ENCODE assay signal across 8 cellular contexts in genomic region chr15:79970921-79971434, GRCh38. TPM values are rescaled to one million over a fixed set of nuclear protein-coding genes. Genes with fewer than 3 reads are reported as not detected.
DNase-seq lines count a peak whose midpoint lies in the region; ATAC-seq and TF ChIP-seq lines count a peak whose summit lies in the region.

BCL2A1 (minus strand) TSS chr15:79971196; CDS start chr15:79971119, 77 bp downstream.

- peak within 1 kb of the TSS; percentile 97 for H3K27ac Mint-ChIP-seq in activated naive CD4-positive, alpha-beta T cell treated with anti-CD3 and anti-CD28 coated beads, Interleukin-2, amount 10 ng/mL, durations not matched to agents 7 days and 5 days
- H3K27ac Mint-ChIP-seq in stimulated activated naive CD8-positive, alpha-beta T cell treated with anti-CD3 and anti-CD28 coated beads, Interleukin-15, Interleukin-2, amounts not matched to agents 100 ng/mL and 50 ng/mL, for 24 hours: peak within 1 kb of the TSS; percentile 98

- H3K4me1 Mint-ChIP-seq in activated naive CD4-positive, alpha-beta T cell treated with anti-CD3 and anti-CD28 coated beads, Interleukin-2, amount 10 ng/mL, durations not matched to agents 7 days and 5 days: peaks cover 58% of the 10 kb centered on the region
- peaks cover 63% of the 10 kb centered on the region for H3K4me1 Mint-ChIP-seq in stimulated activated naive CD8-positive, alpha-beta T cell treated with anti-CD3 and anti-CD28 coated beads, Interleukin-15, Interleukin-2, amounts not matched to agents 100 ng/mL and 50 ng/mL, for 24 hours (ENCODE audit: low read depth)

- no peak for TF ChIP-seq CTCF in right lobe of liver (IDR thresholded peaks at IDR 0.05)

- peak; percentile 40 for DNase-seq in RPMI8226
- peak; percentile 70 for DNase-seq in activated naive CD4-positive, alpha-beta T cell treated with anti-CD3 and anti-CD28 coated beads, Interleukin-2, amount 10 ng/mL, durations not matched to agents 7 days and 5 days
- DNase-seq in right lobe of liver: peak in 1 of 3 donors; percentile 49
- DNase-seq in erythroblast (lab: John Stamatoyannopoulos, UW): no peak
- DNase-seq in SW480 (ENCODE audit: low spot score): no peak

- H3K9me3 ChIP-seq in right lobe of liver: no peaks in the 10 kb centered on the region

- no peaks in the 10 kb centered on the region for H3K27me3 ChIP-seq in right lobe of liver

- TF ChIP-seq POLR2A in right lobe of liver (IDR thresholded peaks at IDR 0.05) (peak; percentile 41), erythroblast (IDR thresholded peaks at IDR 0.05; ENCODE audit: low read length) (no peak)

- H3K9me3 Mint-ChIP-seq in activated naive CD4-positive, alpha-beta T cell treated with anti-CD3 and anti-CD28 coated beads, Interleukin-2, amount 10 ng/mL, durations not matched to agents 7 days and 5 days: no peaks in the 10 kb centered on the region
- no peaks in the 10 kb centered on the region for H3K9me3 Mint-ChIP-seq in stimulated activated naive CD8-positive, alpha-beta T cell treated with anti-CD3 and anti-CD28 coated beads, Interleukin-15, Interleukin-2, amounts not matched to agents 100 ng/mL and 50 ng/mL, for 24 hours

- peaks cover 14% of the 10 kb centered on the region for H3K36me3 Mint-ChIP-seq in activated naive CD4-positive, alpha-beta T cell treated with anti-CD3 and anti-CD28 coated beads, Interleukin-2, amount 10 ng/mL, durations not matched to agents 7 days and 5 days
- peaks cover 25% of the 10 kb centered on the region for H3K36me3 Mint-ChIP-seq in stimulated activated naive CD8-positive, alpha-beta T cell treated with anti-CD3 and anti-CD28 coated beads, Interleukin-15, Interleukin-2, amounts not matched to agents 100 ng/mL and 50 ng/mL, for 24 hours (ENCODE audit: low read depth)

- CTCF ChIA-PET in activated naive CD4-positive, alpha-beta T cell treated with anti-CD3 and anti-CD28 coated beads, Interleukin-2, amount 10 ng/mL, durations not matched to agents 7 days and 5 days (lab: Charles Lee): no interaction called here

- H3K4me3 Mint-ChIP-seq in activated naive CD4-positive, alpha-beta T cell treated with anti-CD3 and anti-CD28 coated beads, Interleukin-2, amount 10 ng/mL, durations not matched to agents 7 days and 5 days: peak within 1 kb of the TSS; percentile 84
- peak within 1 kb of the TSS; percentile 97 for H3K4me3 Mint-ChIP-seq in stimulated activated naive CD8-positive, alpha-beta T cell treated with anti-CD3 and anti-CD28 coated beads, Interleukin-15, Interleukin-2, amounts not matched to agents 100 ng/mL and 50 ng/mL, for 24 hours

- H3K27me3 Mint-ChIP-seq in activated naive CD4-positive, alpha-beta T cell treated with anti-CD3 and anti-CD28 coated beads, Interleukin-2, amount 10 ng/mL, durations not matched to agents 7 days and 5 days: no peaks in the 10 kb centered on the region
- no peaks in the 10 kb centered on the region for H3K27me3 Mint-ChIP-seq in stimulated activated naive CD8-positive, alpha-beta T cell treated with anti-CD3 and anti-CD28 coated beads, Interleukin-15, Interleukin-2, amounts not matched to agents 100 ng/mL and 50 ng/mL, for 24 hours

- H3K27ac ChIP-seq in right lobe of liver: peak within 1 kb of the TSS in 2 of 3 donors; percentile 39 to 66

- peaks cover 0 to 23% (median 0%) of the 10 kb centered on the region in 4 donors for H3K4me1 ChIP-seq in right lobe of liver

- ATAC-seq in GM18502 (IDR thresholded peaks at IDR 0.05; ENCODE audit: poor library complexity, unreplicated experiment) (peak; percentile 66), HG02938 (IDR thresholded peaks at IDR 0.05; ENCODE audit: unreplicated experiment) (peak; percentile 69), right lobe of liver (peak; percentile 39 to 53 (median 46))

- WGBS in right lobe of liver (ENCODE audit: insufficient coverage, low coverage, low lambda C conversion rate, missing lambda C conversion rate): 28% methylated on average over 6 of the region's 6 CpGs

- intact Hi-C loops in right lobe of liver (cut with DNase I): no loop called here

- peak within 1 kb of the TSS in 1 of 3 donors; percentile 8 for H3K4me3 ChIP-seq in right lobe of liver

- no peaks in the 10 kb centered on the region for H3K36me3 ChIP-seq in right lobe of liver

RNA-seq across cellular contexts. Expression of gene BCL2A1, which starts in this region (rescaled TPM):
- total RNA-seq in right lobe of liver: 1 to 10 TPM in 4 of 6 experiments, under 1 TPM in 2; 0.26 to 6.9 (median 1.8) TPM

Comparison
In these comparisons a context has a peak if more than half of its experiments do, and no peak if none do; other contexts are left out.
1. DNase-seq: peak in RPMI8226 (single experiment) and activated naive CD4-positive, alpha-beta T cell treated with anti-CD3 and anti-CD28 coated beads, Interleukin-2, amount 10 ng/mL, durations not matched to agents 7 days and 5 days (single experiment); none in erythroblast (0 of 2) and SW480 (single experiment).
2. Peak in every context shown above with its lines, with median percentiles within 50 percentile points of each other: ATAC-seq.